ENCODE assay signal across 9 cellular contexts in the genomic region with DNA sequence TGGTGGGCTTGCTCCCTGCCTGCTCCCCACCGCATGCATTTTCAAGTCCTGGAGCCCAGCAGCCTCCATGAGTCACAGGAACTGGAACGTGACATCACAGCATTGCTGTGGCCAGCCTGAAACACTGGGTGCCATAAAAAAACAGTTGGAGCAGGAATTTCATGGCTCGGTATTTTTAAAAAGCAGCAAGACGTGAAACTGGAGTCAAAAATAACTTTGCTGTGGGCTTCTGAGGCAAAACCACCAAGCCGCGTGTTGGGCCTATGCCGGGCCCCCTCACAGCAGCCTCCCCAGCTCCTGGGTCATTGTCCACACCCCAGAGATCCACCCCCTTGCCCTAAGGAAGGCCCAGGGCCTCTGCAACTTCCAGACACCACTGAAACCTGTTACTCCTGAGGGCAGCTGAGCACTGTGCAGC. TPM values are rescaled to one million over a fixed set of nuclear protein-coding genes. Genes with fewer than 3 reads are reported as not detected.
DNase-seq lines count a peak whose midpoint lies in the region; ATAC-seq and TF ChIP-seq lines count a peak whose summit lies in the region.
"Had no signal": no experiment of that assay in that cellular context is flagged by ENCODE, and none has a peak within 500 bp of the region (broad histone marks: within the 10 kb centered on the region; RNA-seq: fewer than 3 reads in every experiment).

No MANE protein-coding gene starts in this region.

- H3K36me3 ChIP-seq in suprapubic skin: no peaks in the 10 kb centered on the region

- H3K9me3 ChIP-seq in suprapubic skin: no peaks in the 10 kb centered on the region

- no peaks in the 10 kb centered on the region for H3K36me3 Mint-ChIP-seq in brain

- H3K27ac ChIP-seq in suprapubic skin: peak overlapping the region; percentile 7

- no peak overlapping the region for H3K4me3 Mint-ChIP-seq in brain
- H3K4me3 Mint-ChIP-seq: T-helper 2 cell treated with Interferon-gamma antibody and Interleukin-4, amounts not matched to agents 5 μg/mL and 100 μg/mL, for 36 hours had no signal

- no peak for TF ChIP-seq POLR2A in suprapubic skin (IDR thresholded peaks at IDR 0.05)

- ATAC-seq in left lobe of liver: no peak

- TF ChIP-seq EP300 in suprapubic skin (IDR thresholded peaks at IDR 0.05): no peak

- WGBS in suprapubic skin: 50% methylated on average over 7 of the region's 7 CpGs

- no peaks in the 10 kb centered on the region for H3K9me3 Mint-ChIP-seq in brain
- H3K9me3 Mint-ChIP-seq: T-helper 2 cell treated with Interferon-gamma antibody and Interleukin-4, amounts not matched to agents 5 μg/mL and 100 μg/mL, for 36 hours had no signal

- peak overlapping the region; percentile 66 to 94 (median 89) for H3K27ac Mint-ChIP-seq in brain
- H3K27ac Mint-ChIP-seq: T-helper 2 cell treated with Interferon-gamma antibody and Interleukin-4, amounts not matched to agents 5 μg/mL and 100 μg/mL, for 36 hours had no signal

- no peaks in the 10 kb centered on the region for H3K27me3 Mint-ChIP-seq in brain

- H3K27me3 ChIP-seq in suprapubic skin: no peaks in the 10 kb centered on the region

- TF ChIP-seq CTCF in HFF-Myc (IDR thresholded peaks at IDR 0.05; ENCODE audit: low read depth, low read length, missing control alignments): no peak
- TF ChIP-seq CTCF in brain (conservative IDR thresholded peaks at IDR 0.05): no peak
- no peak for TF ChIP-seq CTCF in suprapubic skin (IDR thresholded peaks at IDR 0.05)

- DNase-seq in HFF-Myc (ENCODE audit: extremely low read depth, low read depth) (peak; percentile 80), islet precursor cell (peak; percentile 91), suprapubic skin (ENCODE audit: low spot score in 2 of 2) (no peak), NCI-H128 (lab: John Stamatoyannopoulos, UW; ENCODE audit: unreplicated experiment) (no peak), NCI-H1048 (lab: John Stamatoyannopoulos, UW) (no peak), left lobe of liver (ENCODE audit: low spot score) (no peak), NCI-H2171 treated with DMSO at 0.1 percent for 48 hours (lab: John Stamatoyannopoulos, UW) (no peak)

- H3K4me1 Mint-ChIP-seq in brain: peaks cover 68% of the 10 kb centered on the region

- peaks cover 34% of the 10 kb centered on the region for H3K4me1 ChIP-seq in suprapubic skin

- H3K4me3 ChIP-seq in HFF-Myc (replicated peaks; ENCODE audit: low read depth, low read length): no peak overlapping the region
- H3K4me3 ChIP-seq in suprapubic skin: no peak overlapping the region

RNA-seq across cellular contexts. Expression of gene DUSP7, which starts 33.8 kb away (rescaled TPM):
- 15.2 TPM for polyA plus RNA-seq in brain (ENCODE audit: insufficient read depth, low read depth, low replicate concordance)
- 100 to 1,000 TPM in 3 of 4 donors, 10 to 100 TPM in 1; 91.1 to 190 (median 146) TPM for total RNA-seq in suprapubic skin
- 4.3 TPM for total RNA-seq in left lobe of liver

Comparison
In these comparisons a context has a peak if more than half of its experiments do, and no peak if none do; other contexts are left out.
1. DNase-seq: peak in HFF-Myc (single experiment) and islet precursor cell (single experiment); none in suprapubic skin (0 of 2), NCI-H128 (single experiment), NCI-H1048 (single experiment), left lobe of liver (single experiment) and NCI-H2171 treated with DMSO at 0.1 percent for 48 hours (single experiment).
2. RNA of gene DUSP7, which starts 33.8 kb away (total RNA-seq): 91.1 to 190 TPM in suprapubic skin; 4.3 TPM in left lobe of liver (single experiment); every median in the first group is over 10 times any median in the second.